Comparison of ENCODE assay signal across 30 cellular contexts in genomic region chr12:131372706-131373195, GRCh38.
"Had no signal": no experiment of that assay in that cellular context is flagged by ENCODE, and none has a peak within 500 bp of the region (broad histone marks: within the 10 kb centered on the region; RNA-seq: fewer than 3 reads in every experiment).

No MANE protein-coding gene starts in this region.

- H3K4me1 Mint-ChIP-seq: activated B cell treated with CpG ODN at 0.5 μM for 24 hours; activated naive CD4-positive, alpha-beta T cell treated with anti-CD3 and anti-CD28 coated beads, Interleukin-2, amount 50 U/mL, for 24 hours; activated naive CD8-positive, alpha-beta T cell treated with anti-CD3 and anti-CD28 coated beads for 36 hours; activated naive CD8-positive, alpha-beta T cell treated with anti-CD3 and anti-CD28 coated beads, Interleukin-2, amount 50 U/mL, for 24 hours; activated T-helper 17 cell treated with anti-CD3 and anti-CD28 coated beads, Interleukin-2, amount 50 U/mL, for 72 hours had no signal

- H3K36me3 ChIP-seq: adrenal gland, colonic mucosa, WERI-Rb-1 had no signal

- H3K27me3 ChIP-seq: adrenal gland, body of pancreas, colonic mucosa had no signal

- ATAC-seq: activated CD4-positive, CD25-positive, alpha-beta regulatory T cell treated with anti-CD3 and anti-CD28 coated beads, Interleukin-2, amount 50 U/mL, for 24 hours; activated CD8-positive, alpha-beta T cell treated with anti-CD3 and anti-CD28 coated beads for 36 hours; activated naive CD8-positive, alpha-beta T cell treated with anti-CD3 and anti-CD28 coated beads, Interleukin-2, amount 50 U/mL, for 24 hours; activated T-cell treated with anti-CD3 and anti-CD28 coated beads, Interleukin-2, amount 50 U/mL, for 4 hours; activated T-helper 17 cell treated with anti-CD3 and anti-CD28 coated beads, Interleukin-2, amount 50 U/mL, for 72 hours; body of pancreas; T-helper 17 cell had no signal

- H3K4me3 ChIP-seq: adrenal gland, body of pancreas, colonic mucosa had no signal

- H3K36me3 Mint-ChIP-seq: activated naive CD4-positive, alpha-beta T cell treated with anti-CD3 and anti-CD28 coated beads, Interleukin-2, amount 50 U/mL, for 24 hours; activated naive CD8-positive, alpha-beta T cell treated with anti-CD3 and anti-CD28 coated beads for 36 hours had no signal

- FAIRE-seq: frontal cortex had no signal

- H3K9me3 Mint-ChIP-seq: activated B cell treated with CpG ODN at 0.5 μM for 24 hours; activated CD8-positive, alpha-beta T cell treated with anti-CD3 and anti-CD28 coated beads for 36 hours; activated naive CD4-positive, alpha-beta T cell treated with anti-CD3 and anti-CD28 coated beads for 36 hours; activated naive CD4-positive, alpha-beta T cell treated with anti-CD3 and anti-CD28 coated beads, Interleukin-2, amount 50 U/mL, for 24 hours; activated naive CD8-positive, alpha-beta T cell treated with anti-CD3 and anti-CD28 coated beads for 36 hours; activated naive CD8-positive, alpha-beta T cell treated with anti-CD3 and anti-CD28 coated beads, Interleukin-2, amount 50 U/mL, for 24 hours; activated T-cell treated with anti-CD3 and anti-CD28 coated beads, Interleukin-2, amount 50 U/mL, for 4 hours; activated T-helper 17 cell treated with anti-CD3 and anti-CD28 coated beads, Interleukin-2, amount 50 U/mL, for 72 hours; T-helper 2 cell treated with Interferon-gamma antibody and Interleukin-4, amounts not matched to agents 5 μg/mL and 100 μg/mL, for 36 hours had no signal

- H3K9me3 ChIP-seq: adrenal gland, body of pancreas, colonic mucosa had no signal

- H3K4me3 Mint-ChIP-seq: activated B cell treated with CpG ODN at 0.5 μM for 24 hours; activated CD8-positive, alpha-beta T cell treated with anti-CD3 and anti-CD28 coated beads for 36 hours; activated naive CD4-positive, alpha-beta T cell treated with anti-CD3 and anti-CD28 coated beads for 36 hours; activated naive CD4-positive, alpha-beta T cell treated with anti-CD3 and anti-CD28 coated beads, Interleukin-2, amount 50 U/mL, for 24 hours; activated naive CD8-positive, alpha-beta T cell treated with anti-CD3 and anti-CD28 coated beads for 36 hours; activated naive CD8-positive, alpha-beta T cell treated with anti-CD3 and anti-CD28 coated beads, Interleukin-2, amount 50 U/mL, for 24 hours; activated T-cell treated with anti-CD3 and anti-CD28 coated beads, Interleukin-2, amount 50 U/mL, for 4 hours; activated T-helper 17 cell treated with anti-CD3 and anti-CD28 coated beads, Interleukin-2, amount 50 U/mL, for 72 hours; T-helper 17 cell; T-helper 2 cell treated with Interferon-gamma antibody and Interleukin-4, amounts not matched to agents 5 μg/mL and 100 μg/mL, for 36 hours had no signal

- H3K27me3 Mint-ChIP-seq: activated B cell treated with CpG ODN at 0.5 μM for 24 hours; activated CD8-positive, alpha-beta T cell treated with anti-CD3 and anti-CD28 coated beads for 36 hours; activated naive CD4-positive, alpha-beta T cell treated with anti-CD3 and anti-CD28 coated beads, Interleukin-2, amount 50 U/mL, for 24 hours; activated naive CD8-positive, alpha-beta T cell treated with anti-CD3 and anti-CD28 coated beads for 36 hours; activated naive CD8-positive, alpha-beta T cell treated with anti-CD3 and anti-CD28 coated beads, Interleukin-2, amount 50 U/mL, for 24 hours; activated T-helper 17 cell treated with anti-CD3 and anti-CD28 coated beads, Interleukin-2, amount 50 U/mL, for 72 hours had no signal

- DNase-seq: activated B cell treated with CpG ODN at 0.5 μM for 24 hours; activated CD4-positive, alpha-beta T cell treated with anti-CD3 and anti-CD28 coated beads for 48 hours; activated CD4-positive, alpha-beta T cell treated with anti-CD3 and anti-CD28 coated beads, Interleukin-2, amount 50 U/mL, for 1 hour; activated CD4-positive, alpha-beta T cell treated with anti-CD3 and anti-CD28 coated beads, Interleukin-2, amount 50 U/mL, for 48 hours; activated CD8-positive, alpha-beta memory T cell treated with anti-CD3 and anti-CD28 coated beads for 24 hours; activated CD8-positive, alpha-beta T cell treated with anti-CD3 and anti-CD28 coated beads for 36 hours; activated effector memory CD4-positive, alpha-beta T cell treated with Interleukin-2 at 50 U/mL for 16 hours; activated gamma-delta T cell treated with Interleukin-2 at 50 U/mL for 16 hours; activated naive CD4-positive, alpha-beta T cell treated with anti-CD3 and anti-CD28 coated beads for 36 hours; activated naive CD8-positive, alpha-beta T cell treated with anti-CD3 and anti-CD28 coated beads for 36 hours; activated naive CD8-positive, alpha-beta T cell treated with anti-CD3 and anti-CD28 coated beads, Interleukin-2, amount 50 U/mL, for 24 hours; activated T-cell treated with anti-CD3 and anti-CD28 coated beads, Interleukin-2, amount 50 U/mL, for 4 hours; adrenal gland; amygdala; aorta; body of pancreas; central memory CD4-positive, alpha-beta T cell; cerebellar nuclear complex; colonic mucosa; effector CD8-positive, alpha-beta T cell; foreskin fibroblast; T-helper 1 cell; T-helper 17 cell; T1000; WERI-Rb-1 had no signal

- H3K4me1 ChIP-seq: adrenal gland, body of pancreas, colonic mucosa had no signal

- H3K27ac ChIP-seq: adrenal gland, body of pancreas, colonic mucosa, WERI-Rb-1 had no signal

- H3K27ac Mint-ChIP-seq: activated B cell treated with CpG ODN at 0.5 μM for 24 hours; activated CD8-positive, alpha-beta T cell treated with anti-CD3 and anti-CD28 coated beads for 36 hours; activated naive CD4-positive, alpha-beta T cell treated with anti-CD3 and anti-CD28 coated beads for 36 hours; activated naive CD4-positive, alpha-beta T cell treated with anti-CD3 and anti-CD28 coated beads, Interleukin-2, amount 50 U/mL, for 24 hours; activated naive CD8-positive, alpha-beta T cell treated with anti-CD3 and anti-CD28 coated beads for 36 hours; activated naive CD8-positive, alpha-beta T cell treated with anti-CD3 and anti-CD28 coated beads, Interleukin-2, amount 50 U/mL, for 24 hours; activated T-helper 17 cell treated with anti-CD3 and anti-CD28 coated beads, Interleukin-2, amount 50 U/mL, for 72 hours; T-helper 17 cell; T-helper 2 cell treated with Interferon-gamma antibody and Interleukin-4, amounts not matched to agents 5 μg/mL and 100 μg/mL, for 36 hours had no signal
